ENCODE assay signal across 13 cellular contexts in the genomic region with DNA sequence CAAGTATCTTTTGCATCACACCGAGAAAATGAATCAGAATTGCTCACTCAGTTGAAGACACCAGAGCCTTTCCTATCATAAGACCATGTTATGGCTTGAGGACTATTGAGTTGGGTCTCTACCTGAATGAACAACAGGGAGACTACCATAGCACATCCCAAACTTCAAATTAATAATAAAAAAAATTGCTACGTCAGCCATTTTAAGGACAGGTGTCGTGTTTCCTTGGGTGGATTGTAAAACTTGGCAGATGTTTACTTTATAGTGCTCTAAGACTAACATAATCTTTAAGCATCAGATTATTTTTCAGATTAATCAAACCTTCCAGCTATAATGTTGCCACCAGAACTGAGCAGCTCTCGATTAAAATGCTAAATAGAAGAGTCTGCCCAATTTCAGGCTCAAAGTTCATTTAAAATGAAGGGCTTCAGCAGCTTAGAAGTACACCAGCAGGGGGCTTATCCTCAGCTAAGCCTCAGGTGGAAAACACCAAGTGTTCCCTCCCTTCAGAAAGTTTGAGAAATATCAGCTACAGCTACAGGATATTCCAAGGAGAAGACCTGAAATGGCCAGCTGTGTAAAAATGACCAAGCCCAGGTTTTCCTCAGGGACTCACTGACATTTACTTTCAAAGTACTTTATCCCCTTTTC.
DNase-seq lines count a peak whose midpoint lies in the region; ATAC-seq and TF ChIP-seq lines count a peak whose summit lies in the region.
"Had no signal": no experiment of that assay in that cellular context is flagged by ENCODE, and none has a peak within 500 bp of the region (broad histone marks: within the 10 kb centered on the region; RNA-seq: fewer than 3 reads in every experiment).

No MANE protein-coding gene starts in this region.

- no peaks in the 10 kb centered on the region for H3K4me1 ChIP-seq in DND-41 (ENCODE audit: insufficient read depth, low read length)
- no peaks in the 10 kb centered on the region for H3K4me1 ChIP-seq in GM23338 (ENCODE audit: insufficient read depth)
- H3K4me1 ChIP-seq in sigmoid colon, result no peaks in the 10 kb centered on the region

- H3K9ac ChIP-seq in DND-41 (ENCODE audit: low read depth, low read length), result no peak overlapping the region

- H3K27ac ChIP-seq in DND-41 (ENCODE audit: low read length) (no peak overlapping the region), GM23338 (ENCODE audit: low read depth) (no peak overlapping the region), WERI-Rb-1 (no peak overlapping the region), sigmoid colon (no peak overlapping the region)
- H3K27ac ChIP-seq: skin epidermis had no signal

- H3K27me3 Mint-ChIP-seq in GM23338 (ENCODE audit: insufficient read depth, low read depth, poor library complexity), result peaks cover 2% of the 10 kb centered on the region
- H3K27me3 Mint-ChIP-seq in neural crest cell (ENCODE audit: low read depth), result no peaks in the 10 kb centered on the region
- H3K27me3 Mint-ChIP-seq: activated naive CD8-positive, alpha-beta T cell treated with anti-CD3 and anti-CD28 coated beads, Interleukin-2, amount 50 U/mL, for 24 hours; T-helper 17 cell had no signal

- H3K4me3 ChIP-seq in DND-41 (ENCODE audit: low read depth in 1 of 2, low read length in 2 of 2), result no peak overlapping the region
- H3K4me3 ChIP-seq in GM23338, result no peak overlapping the region
- no peak overlapping the region for H3K4me3 ChIP-seq in WERI-Rb-1 (ENCODE audit: low read depth, low read length)
- H3K4me3 ChIP-seq in sigmoid colon, result no peak overlapping the region
- H3K4me3 ChIP-seq: skin epidermis had no signal

- TF ChIP-seq EP300 in sigmoid colon (IDR thresholded peaks at IDR 0.05), result no peak

- H3K9me3 ChIP-seq in DND-41 (ENCODE audit: insufficient read depth, low read length, severe bottlenecking) (no peaks in the 10 kb centered on the region), WERI-Rb-1 (ENCODE audit: severe bottlenecking) (no peaks in the 10 kb centered on the region), sigmoid colon (no peaks in the 10 kb centered on the region)

- H3K36me3 ChIP-seq in DND-41 (ENCODE audit: insufficient read depth, low read length) (no peaks in the 10 kb centered on the region), GM23338 (ENCODE audit: insufficient read depth) (no peaks in the 10 kb centered on the region), WERI-Rb-1 (no peaks in the 10 kb centered on the region), sigmoid colon (no peaks in the 10 kb centered on the region)

- 63% methylated on average over 4 of the region's 4 CpGs for WGBS in sigmoid colon, 2 donors

- intact Hi-C loops in sigmoid colon (cut with DNase I), result no loop called here

- H3K79me2 ChIP-seq in DND-41 (ENCODE audit: insufficient read depth, low read length), result no peaks in the 10 kb centered on the region
- H3K79me2 ChIP-seq in GM23338 (replicated peaks; ENCODE audit: insufficient read depth), result no peaks in the 10 kb centered on the region

- H4K20me1 ChIP-seq in DND-41 (ENCODE audit: insufficient read depth, low read length) (no peaks in the 10 kb centered on the region), GM23338 (replicated peaks; ENCODE audit: insufficient read depth) (no peaks in the 10 kb centered on the region)

- H2AFZ ChIP-seq in DND-41 (ENCODE audit: low read depth, low read length) (no peak overlapping the region), GM23338 (0 out of 2 replicates have a peak overlapping the region, but pooled peaks have one; percentile 21)

- H3K4me2 ChIP-seq in DND-41 (ENCODE audit: insufficient read depth, low read length) (no peak overlapping the region), GM23338 (no peak overlapping the region)

- no peaks in the 10 kb centered on the region for H3K36me3 Mint-ChIP-seq in GM23338 (ENCODE audit: low read depth)
- no peaks in the 10 kb centered on the region for H3K36me3 Mint-ChIP-seq in neural crest cell (ENCODE audit: low read depth)

- no peaks in the 10 kb centered on the region for H3F3A ChIP-seq in GM23338 (replicated peaks; ENCODE audit: low read depth)

- no peaks in the 10 kb centered on the region for H3K27me3 ChIP-seq in DND-41 (ENCODE audit: insufficient read depth, low read length, poor library complexity)
- no peaks in the 10 kb centered on the region for H3K27me3 ChIP-seq in GM23338 (ENCODE audit: insufficient read depth)
- H3K27me3 ChIP-seq in WERI-Rb-1 (ENCODE audit: insufficient read depth, low read depth, severe bottlenecking), result no peaks in the 10 kb centered on the region
- H3K27me3 ChIP-seq in sigmoid colon, result no peaks in the 10 kb centered on the region

- TF ChIP-seq POLR2A in sigmoid colon (IDR thresholded peaks at IDR 0.05), result no peak

- H3K27ac Mint-ChIP-seq in GM23338 (no peak overlapping the region), neural crest cell (ENCODE audit: unreplicated experiment) (no peak overlapping the region)
- H3K27ac Mint-ChIP-seq: activated CD4-positive, alpha-beta T cell treated with anti-CD3 and anti-CD28 coated beads for 36 hours; activated naive CD8-positive, alpha-beta T cell treated with anti-CD3 and anti-CD28 coated beads, Interleukin-2, amount 50 U/mL, for 24 hours; T-helper 17 cell had no signal

- no peaks in the 10 kb centered on the region; the same call in 2 of the 3 replicates for H3K4me1 Mint-ChIP-seq in GM23338
- peaks cover 22% of the 10 kb centered on the region for H3K4me1 Mint-ChIP-seq in neural crest cell
- H3K4me1 Mint-ChIP-seq: activated CD4-positive, alpha-beta T cell treated with anti-CD3 and anti-CD28 coated beads for 36 hours; activated naive CD8-positive, alpha-beta T cell treated with anti-CD3 and anti-CD28 coated beads, Interleukin-2, amount 50 U/mL, for 24 hours had no signal

- TF ChIP-seq CTCF in DND-41 (IDR thresholded peaks at IDR 0.05; ENCODE audit: borderline replicate concordance, extremely low read depth, low read length, poor library complexity, severe bottlenecking), result peak; percentile 36
- TF ChIP-seq CTCF in GM23338 (conservative IDR thresholded peaks at IDR 0.05; ENCODE audit: low read depth in 2 of 2), result peak; percentile 46 to 47
- peak; percentile 40 for TF ChIP-seq CTCF in WERI-Rb-1 (IDR thresholded peaks at IDR 0.05; ENCODE audit: low read depth, low read length)
- peak; percentile 42 for TF ChIP-seq CTCF in neural crest cell (conservative IDR thresholded peaks at IDR 0.05)
- TF ChIP-seq CTCF in sigmoid colon (IDR thresholded peaks at IDR 0.05), result no peak

- H3K9me3 Mint-ChIP-seq in GM23338 (no peaks in the 10 kb centered on the region), neural crest cell (no peaks in the 10 kb centered on the region)
- H3K9me3 Mint-ChIP-seq: activated naive CD8-positive, alpha-beta T cell treated with anti-CD3 and anti-CD28 coated beads, Interleukin-2, amount 50 U/mL, for 24 hours had no signal

- H3K4me3 Mint-ChIP-seq in GM23338, result no peak overlapping the region
- no peak overlapping the region for H3K4me3 Mint-ChIP-seq in neural crest cell
- H3K4me3 Mint-ChIP-seq: activated CD4-positive, alpha-beta T cell treated with anti-CD3 and anti-CD28 coated beads for 36 hours; activated naive CD8-positive, alpha-beta T cell treated with anti-CD3 and anti-CD28 coated beads, Interleukin-2, amount 50 U/mL, for 24 hours; T-helper 17 cell had no signal

- ATAC-seq in DND-41 (ENCODE audit: insufficient read depth, low read depth), result no peak
- ATAC-seq in GM23338, result no peak
- ATAC-seq in GM18498 (IDR thresholded peaks at IDR 0.05; ENCODE audit: unreplicated experiment), result no peak
- ATAC-seq: activated CD4-positive, alpha-beta T cell treated with anti-CD3 and anti-CD28 coated beads for 36 hours; activated naive CD8-positive, alpha-beta T cell treated with anti-CD3 and anti-CD28 coated beads, Interleukin-2, amount 50 U/mL, for 24 hours; esophagus mucosa; T-helper 17 cell had no signal

- peaks cover 3% of the 10 kb centered on the region; the same call in 1 of the 2 replicates for H3K9me2 ChIP-seq in GM23338 (ENCODE audit: insufficient read depth)

- DNase-seq in DND-41, result no peak
- peak; percentile 64 for DNase-seq in GM23338 (ENCODE audit: low spot score)
- DNase-seq in WERI-Rb-1, result no peak
- no peak for DNase-seq in neural crest cell (ENCODE audit: low read depth, low spot score)
- DNase-seq in islet precursor cell, result no peak
- no peak for DNase-seq in sigmoid colon
- DNase-seq: activated CD4-positive, alpha-beta T cell treated with anti-CD3 and anti-CD28 coated beads for 36 hours; activated naive CD8-positive, alpha-beta T cell treated with anti-CD3 and anti-CD28 coated beads, Interleukin-2, amount 50 U/mL, for 24 hours; hippocampal formation; T-helper 17 cell had no signal

TF ChIP-seq in GM23338, 12 proteins besides CTCF, POLR2A, EP300 and RAD21:
- TF ChIP-seq POLR2AphosphoS5 (IDR thresholded peaks at IDR 0.05; ENCODE audit: low read depth), result no peak
- TF ChIP-seq CREB1 (CRISPR knock-in tag; IDR thresholded peaks at IDR 0.05; ENCODE audit: low read depth), result no peak
- no peak for TF ChIP-seq NANOG (IDR thresholded peaks at IDR 0.05; ENCODE audit: borderline replicate concordance)
- no peak for TF ChIP-seq STAT1 (IDR thresholded peaks at IDR 0.05; ENCODE audit: unreplicated experiment)
- TF ChIP-seq REST (IDR thresholded peaks at IDR 0.05; ENCODE audit: unreplicated experiment), result no peak

Comparison
In these comparisons a context has a peak if more than half of its experiments do, and no peak if none do; other contexts are left out.
1. CTCF ChIP-seq: peak in DND-41 (single experiment), GM23338 (2 of 2), WERI-Rb-1 (single experiment) and neural crest cell (single experiment); none in sigmoid colon (0 of 4).